In genomic region chr19:18419699-18420460, GRCh38 we compare ENCODE assay signal across 1 cellular context.
TF ChIP-seq lines count a peak whose summit lies in the region.

No MANE protein-coding gene starts in this region.

TF ChIP-seq in HepG2, 621 proteins besides CTCF, POLR2A, EP300 and RAD21 (continued from another document and continues in another):
- TF ChIP-seq ZNF562 (CRISPR knock-in tag; IDR thresholded peaks at IDR 0.05; ENCODE audit: borderline replicate concordance) (no peak), JUNB (CRISPR knock-in tag; IDR thresholded peaks at IDR 0.05; ENCODE audit: borderline replicate concordance) (no peak), CREM (IDR thresholded peaks at IDR 0.05) (no peak), CREM (CRISPR knock-in tag; IDR thresholded peaks at IDR 0.05) (no peak), ZBTB1 (CRISPR knock-in tag; IDR thresholded peaks at IDR 0.05; ENCODE audit: borderline replicate concordance) (no peak), MXD3 (CRISPR knock-in tag; IDR thresholded peaks at IDR 0.05) (no peak), CCAR2 (optimal IDR thresholded peaks at IDR 0.05; ENCODE audit: low read depth, low read length) (no peak), ZNF569 (CRISPR knock-in tag; IDR thresholded peaks at IDR 0.05; ENCODE audit: borderline replicate concordance) (no peak), ZBTB14 (CRISPR knock-in tag; IDR thresholded peaks at IDR 0.05) (peak; percentile 76), IRF2 (CRISPR knock-in tag; IDR thresholded peaks at IDR 0.05) (no peak), ZNF790 (CRISPR knock-in tag; IDR thresholded peaks at IDR 0.05; ENCODE audit: borderline replicate concordance) (no peak), ZNF83 (CRISPR knock-in tag; IDR thresholded peaks at IDR 0.05; ENCODE audit: borderline replicate concordance) (no peak; the same call in 1 of the 2 replicates), MED1 (CRISPR knock-in tag; IDR thresholded peaks at IDR 0.05) (0 out of 2 replicates have a peak, but pooled peaks have one; percentile 13), PHF8 (CRISPR knock-in tag; IDR thresholded peaks at IDR 0.05) (peak; percentile 37; the same call in 1 of the 2 replicates), GPN1 (CRISPR knock-in tag; IDR thresholded peaks at IDR 0.05; ENCODE audit: borderline replicate concordance) (no peak), ZNF138 (CRISPR knock-in tag; IDR thresholded peaks at IDR 0.05; ENCODE audit: low read depth) (no peak), STAG1 (CRISPR knock-in tag; IDR thresholded peaks at IDR 0.05) (no peak), ZNF256 (CRISPR knock-in tag; conservative IDR thresholded peaks at IDR 0.05) (no peak), ZMYM4 (CRISPR knock-in tag; IDR thresholded peaks at IDR 0.05) (no peak), RNF2 (conservative IDR thresholded peaks at IDR 0.05; ENCODE audit: low read depth) (0 out of 2 replicates have a peak, but pooled peaks have one; percentile 27), THYN1 (CRISPR knock-in tag; IDR thresholded peaks at IDR 0.05; ENCODE audit: borderline replicate concordance, low read depth) (no peak), TARDBP (CRISPR knock-in tag; IDR thresholded peaks at IDR 0.05) (no peak), KDM6A (CRISPR knock-in tag; IDR thresholded peaks at IDR 0.05; ENCODE audit: low read depth) (peak; percentile 74), KAT8 (CRISPR knock-in tag; IDR thresholded peaks at IDR 0.05) (no peak), ZNF20 (CRISPR knock-in tag; IDR thresholded peaks at IDR 0.05) (no peak), ZNF230 (CRISPR knock-in tag; IDR thresholded peaks at IDR 0.05) (no peak), ZKSCAN5 (CRISPR knock-in tag; IDR thresholded peaks at IDR 0.05) (no peak), ZBTB42 (CRISPR knock-in tag; IDR thresholded peaks at IDR 0.05) (no peak), SALL1 (CRISPR knock-in tag; IDR thresholded peaks at IDR 0.05) (peak; percentile 41; the same call in 1 of the 2 replicates), MTF2 (CRISPR knock-in tag; IDR thresholded peaks at IDR 0.05; ENCODE audit: borderline replicate concordance) (no peak), NFATC3 (CRISPR knock-in tag; IDR thresholded peaks at IDR 0.05) (no peak), KAT7 (CRISPR knock-in tag; IDR thresholded peaks at IDR 0.05; ENCODE audit: borderline replicate concordance) (no peak), ZNF607 (CRISPR knock-in tag; IDR thresholded peaks at IDR 0.05; ENCODE audit: borderline replicate concordance) (0 out of 2 replicates have a peak, but pooled peaks have one; percentile 11), FLYWCH1 (CRISPR knock-in tag; IDR thresholded peaks at IDR 0.05) (no peak), ARID2 (CRISPR knock-in tag; IDR thresholded peaks at IDR 0.05; ENCODE audit: borderline replicate concordance) (no peak), ZMAT3 (CRISPR knock-in tag; conservative IDR thresholded peaks at IDR 0.05) (peak; percentile 74; the same call in 1 of the 2 replicates), ARHGAP35 (CRISPR knock-in tag; IDR thresholded peaks at IDR 0.05; ENCODE audit: borderline replicate concordance) (no peak), LRRFIP1 (CRISPR knock-in tag; conservative IDR thresholded peaks at IDR 0.05) (no peak)
- TF ChIP-seq, protein P1, sequence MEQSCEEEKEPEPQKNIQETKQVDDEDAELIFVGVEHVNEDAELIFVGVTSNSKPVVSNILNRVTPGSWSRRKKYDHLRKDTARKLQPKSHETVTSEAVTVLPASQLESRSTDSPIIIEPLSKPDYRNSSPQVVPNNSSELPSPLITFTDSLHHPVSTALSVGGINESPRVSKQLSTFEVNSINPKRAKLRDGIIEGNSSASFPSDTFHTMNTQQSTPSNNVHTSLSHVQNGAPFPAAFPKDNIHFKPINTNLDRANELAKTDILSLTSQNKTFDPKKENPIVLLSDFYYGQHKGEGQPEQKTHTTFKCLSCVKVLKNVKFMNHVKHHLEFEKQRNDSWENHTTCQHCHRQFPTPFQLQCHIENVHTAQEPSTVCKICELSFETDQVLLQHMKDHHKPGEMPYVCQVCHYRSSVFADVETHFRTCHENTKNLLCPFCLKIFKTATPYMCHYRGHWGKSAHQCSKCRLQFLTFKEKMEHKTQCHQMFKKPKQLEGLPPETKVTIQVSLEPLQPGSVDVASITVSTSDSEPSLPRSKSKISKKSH (CRISPR knock-in tag; IDR thresholded peaks at IDR 0.05; ENCODE audit: borderline replicate concordance) = peak; percentile 39; the same call in 1 of the 2 replicates
- TF ChIP-seq, protein P2, sequence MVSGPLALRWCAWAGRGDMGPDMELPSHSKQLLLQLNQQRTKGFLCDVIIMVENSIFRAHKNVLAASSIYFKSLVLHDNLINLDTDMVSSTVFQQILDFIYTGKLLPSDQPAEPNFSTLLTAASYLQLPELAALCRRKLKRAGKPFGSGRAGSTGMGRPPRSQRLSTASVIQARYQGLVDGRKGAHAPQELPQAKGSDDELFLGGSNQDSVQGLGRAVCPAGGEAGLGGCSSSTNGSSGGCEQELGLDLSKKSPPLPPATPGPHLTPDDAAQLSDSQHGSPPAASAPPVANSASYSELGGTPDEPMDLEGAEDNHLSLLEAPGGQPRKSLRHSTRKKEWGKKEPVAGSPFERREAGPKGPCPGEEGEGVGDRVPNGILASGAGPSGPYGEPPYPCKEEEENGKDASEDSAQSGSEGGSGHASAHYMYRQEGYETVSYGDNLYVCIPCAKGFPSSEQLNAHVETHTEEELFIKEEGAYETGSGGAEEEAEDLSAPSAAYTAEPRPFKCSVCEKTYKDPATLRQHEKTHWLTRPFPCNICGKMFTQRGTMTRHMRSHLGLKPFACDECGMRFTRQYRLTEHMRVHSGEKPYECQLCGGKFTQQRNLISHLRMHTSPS (CRISPR knock-in tag; IDR thresholded peaks at IDR 0.05; ENCODE audit: low read depth) = no peak
- TF ChIP-seq, protein P3, sequence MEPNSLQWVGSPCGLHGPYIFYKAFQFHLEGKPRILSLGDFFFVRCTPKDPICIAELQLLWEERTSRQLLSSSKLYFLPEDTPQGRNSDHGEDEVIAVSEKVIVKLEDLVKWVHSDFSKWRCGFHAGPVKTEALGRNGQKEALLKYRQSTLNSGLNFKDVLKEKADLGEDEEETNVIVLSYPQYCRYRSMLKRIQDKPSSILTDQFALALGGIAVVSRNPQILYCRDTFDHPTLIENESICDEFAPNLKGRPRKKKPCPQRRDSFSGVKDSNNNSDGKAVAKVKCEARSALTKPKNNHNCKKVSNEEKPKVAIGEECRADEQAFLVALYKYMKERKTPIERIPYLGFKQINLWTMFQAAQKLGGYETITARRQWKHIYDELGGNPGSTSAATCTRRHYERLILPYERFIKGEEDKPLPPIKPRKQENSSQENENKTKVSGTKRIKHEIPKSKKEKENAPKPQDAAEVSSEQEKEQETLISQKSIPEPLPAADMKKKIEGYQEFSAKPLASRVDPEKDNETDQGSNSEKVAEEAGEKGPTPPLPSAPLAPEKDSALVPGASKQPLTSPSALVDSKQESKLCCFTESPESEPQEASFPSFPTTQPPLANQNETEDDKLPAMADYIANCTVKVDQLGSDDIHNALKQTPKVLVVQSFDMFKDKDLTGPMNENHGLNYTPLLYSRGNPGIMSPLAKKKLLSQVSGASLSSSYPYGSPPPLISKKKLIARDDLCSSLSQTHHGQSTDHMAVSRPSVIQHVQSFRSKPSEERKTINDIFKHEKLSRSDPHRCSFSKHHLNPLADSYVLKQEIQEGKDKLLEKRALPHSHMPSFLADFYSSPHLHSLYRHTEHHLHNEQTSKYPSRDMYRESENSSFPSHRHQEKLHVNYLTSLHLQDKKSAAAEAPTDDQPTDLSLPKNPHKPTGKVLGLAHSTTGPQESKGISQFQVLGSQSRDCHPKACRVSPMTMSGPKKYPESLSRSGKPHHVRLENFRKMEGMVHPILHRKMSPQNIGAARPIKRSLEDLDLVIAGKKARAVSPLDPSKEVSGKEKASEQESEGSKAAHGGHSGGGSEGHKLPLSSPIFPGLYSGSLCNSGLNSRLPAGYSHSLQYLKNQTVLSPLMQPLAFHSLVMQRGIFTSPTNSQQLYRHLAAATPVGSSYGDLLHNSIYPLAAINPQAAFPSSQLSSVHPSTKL (CRISPR knock-in tag; IDR thresholded peaks at IDR 0.05) = peak; percentile 17; the same call in 1 of the 2 replicates
- TF ChIP-seq, protein P4, sequence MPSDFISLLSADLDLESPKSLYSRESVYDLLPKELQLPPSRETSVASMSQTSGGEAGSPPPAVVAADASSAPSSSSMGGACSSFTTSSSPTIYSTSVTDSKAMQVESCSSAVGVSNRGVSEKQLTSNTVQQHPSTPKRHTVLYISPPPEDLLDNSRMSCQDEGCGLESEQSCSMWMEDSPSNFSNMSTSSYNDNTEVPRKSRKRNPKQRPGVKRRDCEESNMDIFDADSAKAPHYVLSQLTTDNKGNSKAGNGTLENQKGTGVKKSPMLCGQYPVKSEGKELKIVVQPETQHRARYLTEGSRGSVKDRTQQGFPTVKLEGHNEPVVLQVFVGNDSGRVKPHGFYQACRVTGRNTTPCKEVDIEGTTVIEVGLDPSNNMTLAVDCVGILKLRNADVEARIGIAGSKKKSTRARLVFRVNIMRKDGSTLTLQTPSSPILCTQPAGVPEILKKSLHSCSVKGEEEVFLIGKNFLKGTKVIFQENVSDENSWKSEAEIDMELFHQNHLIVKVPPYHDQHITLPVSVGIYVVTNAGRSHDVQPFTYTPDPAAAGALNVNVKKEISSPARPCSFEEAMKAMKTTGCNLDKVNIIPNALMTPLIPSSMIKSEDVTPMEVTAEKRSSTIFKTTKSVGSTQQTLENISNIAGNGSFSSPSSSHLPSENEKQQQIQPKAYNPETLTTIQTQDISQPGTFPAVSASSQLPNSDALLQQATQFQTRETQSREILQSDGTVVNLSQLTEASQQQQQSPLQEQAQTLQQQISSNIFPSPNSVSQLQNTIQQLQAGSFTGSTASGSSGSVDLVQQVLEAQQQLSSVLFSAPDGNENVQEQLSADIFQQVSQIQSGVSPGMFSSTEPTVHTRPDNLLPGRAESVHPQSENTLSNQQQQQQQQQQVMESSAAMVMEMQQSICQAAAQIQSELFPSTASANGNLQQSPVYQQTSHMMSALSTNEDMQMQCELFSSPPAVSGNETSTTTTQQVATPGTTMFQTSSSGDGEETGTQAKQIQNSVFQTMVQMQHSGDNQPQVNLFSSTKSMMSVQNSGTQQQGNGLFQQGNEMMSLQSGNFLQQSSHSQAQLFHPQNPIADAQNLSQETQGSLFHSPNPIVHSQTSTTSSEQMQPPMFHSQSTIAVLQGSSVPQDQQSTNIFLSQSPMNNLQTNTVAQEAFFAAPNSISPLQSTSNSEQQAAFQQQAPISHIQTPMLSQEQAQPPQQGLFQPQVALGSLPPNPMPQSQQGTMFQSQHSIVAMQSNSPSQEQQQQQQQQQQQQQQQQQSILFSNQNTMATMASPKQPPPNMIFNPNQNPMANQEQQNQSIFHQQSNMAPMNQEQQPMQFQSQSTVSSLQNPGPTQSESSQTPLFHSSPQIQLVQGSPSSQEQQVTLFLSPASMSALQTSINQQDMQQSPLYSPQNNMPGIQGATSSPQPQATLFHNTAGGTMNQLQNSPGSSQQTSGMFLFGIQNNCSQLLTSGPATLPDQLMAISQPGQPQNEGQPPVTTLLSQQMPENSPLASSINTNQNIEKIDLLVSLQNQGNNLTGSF (CRISPR knock-in tag; IDR thresholded peaks at IDR 0.05) = no peak
- TF ChIP-seq, protein P5, sequence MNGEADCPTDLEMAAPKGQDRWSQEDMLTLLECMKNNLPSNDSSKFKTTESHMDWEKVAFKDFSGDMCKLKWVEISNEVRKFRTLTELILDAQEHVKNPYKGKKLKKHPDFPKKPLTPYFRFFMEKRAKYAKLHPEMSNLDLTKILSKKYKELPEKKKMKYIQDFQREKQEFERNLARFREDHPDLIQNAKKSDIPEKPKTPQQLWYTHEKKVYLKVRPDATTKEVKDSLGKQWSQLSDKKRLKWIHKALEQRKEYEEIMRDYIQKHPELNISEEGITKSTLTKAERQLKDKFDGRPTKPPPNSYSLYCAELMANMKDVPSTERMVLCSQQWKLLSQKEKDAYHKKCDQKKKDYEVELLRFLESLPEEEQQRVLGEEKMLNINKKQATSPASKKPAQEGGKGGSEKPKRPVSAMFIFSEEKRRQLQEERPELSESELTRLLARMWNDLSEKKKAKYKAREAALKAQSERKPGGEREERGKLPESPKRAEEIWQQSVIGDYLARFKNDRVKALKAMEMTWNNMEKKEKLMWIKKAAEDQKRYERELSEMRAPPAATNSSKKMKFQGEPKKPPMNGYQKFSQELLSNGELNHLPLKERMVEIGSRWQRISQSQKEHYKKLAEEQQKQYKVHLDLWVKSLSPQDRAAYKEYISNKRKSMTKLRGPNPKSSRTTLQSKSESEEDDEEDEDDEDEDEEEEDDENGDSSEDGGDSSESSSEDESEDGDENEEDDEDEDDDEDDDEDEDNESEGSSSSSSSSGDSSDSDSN (CRISPR knock-in tag; IDR thresholded peaks at IDR 0.05) = peak; percentile 82
- TF ChIP-seq, protein P6, sequence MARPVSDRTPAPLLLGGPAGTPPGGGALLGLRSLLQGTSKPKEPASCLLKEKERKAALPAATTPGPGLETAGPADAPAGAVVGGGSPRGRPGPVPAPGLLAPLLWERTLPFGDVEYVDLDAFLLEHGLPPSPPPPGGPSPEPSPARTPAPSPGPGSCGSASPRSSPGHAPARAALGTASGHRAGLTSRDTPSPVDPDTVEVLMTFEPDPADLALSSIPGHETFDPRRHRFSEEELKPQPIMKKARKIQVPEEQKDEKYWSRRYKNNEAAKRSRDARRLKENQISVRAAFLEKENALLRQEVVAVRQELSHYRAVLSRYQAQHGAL (CRISPR knock-in tag; IDR thresholded peaks at IDR 0.05; ENCODE audit: not compliant biosample characterization) = no peak
